In the genomic region with DNA sequence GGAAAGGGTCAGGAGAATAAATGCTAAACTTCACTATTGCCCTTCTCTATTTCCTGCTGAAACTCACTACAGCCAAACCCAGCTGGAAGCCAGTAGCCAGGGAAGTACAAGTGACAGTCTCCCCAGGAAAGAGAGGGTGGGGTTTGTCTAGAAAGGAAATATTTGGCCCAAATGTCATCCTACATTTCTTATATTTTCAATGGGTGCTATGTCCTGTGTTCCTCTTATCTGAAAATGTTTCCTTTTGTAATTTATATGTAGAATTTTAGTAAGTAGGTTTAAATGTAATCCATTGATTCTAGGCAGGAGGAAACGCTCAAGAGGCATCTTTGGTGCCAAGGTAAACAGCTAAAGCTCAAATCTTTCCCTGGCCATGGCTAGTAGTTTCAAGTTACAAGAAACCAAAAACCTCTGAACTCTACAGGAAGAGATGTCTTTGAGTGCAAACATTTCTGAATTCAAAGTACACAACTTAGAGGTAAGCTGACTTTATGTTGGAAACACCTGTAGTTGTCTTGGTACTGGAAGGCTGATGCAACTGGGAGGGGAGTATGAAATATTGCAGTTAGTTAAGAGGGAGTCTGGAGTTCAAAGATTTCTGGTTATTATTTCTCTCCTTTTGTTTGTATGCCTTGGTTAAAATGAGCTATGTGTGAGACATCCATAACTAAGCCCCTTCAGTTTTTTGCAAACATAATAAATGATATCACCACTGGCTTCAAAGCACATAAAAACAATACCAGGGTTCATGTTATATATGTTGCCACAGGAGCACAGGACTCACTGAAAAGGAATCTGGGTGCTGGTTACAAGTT, we compare ENCODE assay signal across 11 cellular contexts.
DNase-seq lines count a peak whose midpoint lies in the region; FAIRE-seq and TF ChIP-seq lines count a peak whose summit lies in the region.
"Had no signal": no experiment of that assay in that cellular context is flagged by ENCODE, and none has a peak within 500 bp of the region (broad histone marks: within the 10 kb centered on the region; RNA-seq: fewer than 3 reads in every experiment).

No MANE protein-coding gene starts in this region.

- H3K23ac ChIP-seq in H9 (ENCODE audit: insufficient read length, low read depth, low read length): no peak overlapping the region

- H3K9ac ChIP-seq in H9 (ENCODE audit: extremely low read depth, insufficient read length, low read length): no peak overlapping the region

- TF ChIP-seq CTCF in H9 (conservative IDR thresholded peaks at IDR 0.05) (no peak), choroid plexus epithelial cell (conservative IDR thresholded peaks at IDR 0.05; ENCODE audit: low read depth, low read length) (no peak)

- H3K9me3 Mint-ChIP-seq in H9: no peaks in the 10 kb centered on the region
- H3K9me3 Mint-ChIP-seq: activated CD4-positive, alpha-beta T cell treated with anti-CD3 and anti-CD28 coated beads, Interleukin-2, amount 10 ng/mL, durations not matched to agents 24 days and 14 days; central memory CD8-positive, alpha-beta T cell had no signal

- peak overlapping the region; percentile 2 to 96 (median 5); a peak in 5 of 7 replicates for H3K27ac Mint-ChIP-seq in H9
- H3K27ac Mint-ChIP-seq: activated CD4-positive, alpha-beta T cell treated with anti-CD3 and anti-CD28 coated beads, Interleukin-2, amount 10 ng/mL, durations not matched to agents 24 days and 14 days had no signal

- no peak overlapping the region for H3K56ac ChIP-seq in H9 (ENCODE audit: insufficient read length, low read depth, low read length)

- DNase-seq in H9: no peak
- DNase-seq in NCI-H226: peak; percentile 69
- peak; percentile 65 for DNase-seq in choroid plexus epithelial cell (ENCODE audit: low read depth)
- peak; percentile 55 for DNase-seq in non-pigmented ciliary epithelial cell (ENCODE audit: low read depth)
- no peak for DNase-seq in ACHN
- no peak for DNase-seq in GM12892 (ENCODE audit: insufficient read length)
- DNase-seq in activated CD8-positive, alpha-beta memory T cell treated with anti-CD3 and anti-CD28 coated beads for 24 hours: no peak
- no peak for DNase-seq in SIG-M5 (lab: John Stamatoyannopoulos, UW)
- DNase-seq: activated CD4-positive, alpha-beta T cell treated with anti-CD3 and anti-CD28 coated beads, Interleukin-2, amount 10 ng/mL, durations not matched to agents 24 days and 14 days had no signal

- no peak overlapping the region for H4K8ac ChIP-seq in H9 (replicated peaks; ENCODE audit: insufficient read length, low read depth, low read length)

- FAIRE-seq in GM12892 (lab: Jason Lieb, UNC): no peak

- H3K4me1 ChIP-seq in H9 (ENCODE audit: insufficient read depth, low read length): peaks cover 9% of the 10 kb centered on the region; the same call in 1 of the 2 replicates

- no peaks in the 10 kb centered on the region for H3K9me3 ChIP-seq in H9 (ENCODE audit: control insufficient read depth, low read depth, low read length)

- no peak overlapping the region for H3T11ph ChIP-seq in H9 (ENCODE audit: low read length)

- peaks cover 0 to 5% (median 0%) of the 10 kb centered on the region in 3 experiments; a peak in 1 of 7 replicates for H3K36me3 Mint-ChIP-seq in H9 (ENCODE audit: insufficient read depth in 1 of 3, low read depth in 3 of 3)

- H3K18ac ChIP-seq in H9 (ENCODE audit: insufficient read length, low read depth, low read length): no peak overlapping the region

- no peaks in the 10 kb centered on the region for H3K27me3 ChIP-seq in H9 (ENCODE audit: insufficient read depth, low read length)

- no peak overlapping the region for H3K4me3 ChIP-seq in choroid plexus epithelial cell (ENCODE audit: low read depth, low read length)
- H3K4me3 ChIP-seq: skin epidermis had no signal

- H3K79me2 ChIP-seq in H9 (ENCODE audit: insufficient read depth, low read length): no peaks in the 10 kb centered on the region

- H3K4me3 Mint-ChIP-seq in H9: no peak overlapping the region
- H3K4me3 Mint-ChIP-seq: activated CD4-positive, alpha-beta T cell treated with anti-CD3 and anti-CD28 coated beads, Interleukin-2, amount 10 ng/mL, durations not matched to agents 24 days and 14 days; central memory CD8-positive, alpha-beta T cell had no signal

- H3K4ac ChIP-seq in H9 (ENCODE audit: low read depth, low read length): no peak overlapping the region

- no peak overlapping the region for H2BK120ac ChIP-seq in H9 (ENCODE audit: low read depth, low read length, poor library complexity, severe bottlenecking)

- H3K23me2 ChIP-seq in H9 (ENCODE audit: insufficient read length, low read depth, low read length, poor library complexity, severe bottlenecking): no peaks in the 10 kb centered on the region

- peaks cover 49 to 58% of the 10 kb centered on the region in 2 experiments for H3K4me1 Mint-ChIP-seq in H9
- H3K4me1 Mint-ChIP-seq: activated CD4-positive, alpha-beta T cell treated with anti-CD3 and anti-CD28 coated beads, Interleukin-2, amount 10 ng/mL, durations not matched to agents 24 days and 14 days; central memory CD8-positive, alpha-beta T cell had no signal

- no peak overlapping the region for H2BK5ac ChIP-seq in H9 (ENCODE audit: insufficient read length, low read length)

- no peak overlapping the region for H2BK12ac ChIP-seq in H9 (ENCODE audit: insufficient read length, low read depth, low read length)

- no peak for TF ChIP-seq POLR2A in GM12892 (IDR thresholded peaks at IDR 0.05; ENCODE audit: low read depth, low read length)

- H4K20me1 ChIP-seq in H9 (ENCODE audit: control insufficient read depth, insufficient read depth, insufficient read length): no peaks in the 10 kb centered on the region

- no peak overlapping the region for H3K4me2 ChIP-seq in H9 (ENCODE audit: insufficient read depth, insufficient read length, low read length)

- no peak overlapping the region for H3K14ac ChIP-seq in H9 (ENCODE audit: insufficient read depth, low read length)

- H2BK15ac ChIP-seq in H9 (ENCODE audit: low read depth, low read length): no peak overlapping the region

- WGBS in H9 (ENCODE audit: extremely low coverage, insufficient read length, low lambda C conversion rate): no CpG with 5 or more reads among the region's 1 CpG

- H4K91ac ChIP-seq in H9 (ENCODE audit: insufficient read length, low read depth, low read length): no peak overlapping the region

- no peaks in the 10 kb centered on the region for H3K79me1 ChIP-seq in H9 (ENCODE audit: insufficient read depth, low read depth, low read length, poor library complexity, severe bottlenecking)

- no peak overlapping the region for H2AK5ac ChIP-seq in H9 (ENCODE audit: insufficient read length, low read length)

- H2AFZ ChIP-seq in H9 (ENCODE audit: low read length): no peak overlapping the region

- H4K5ac ChIP-seq in H9 (ENCODE audit: insufficient read length, low read depth, low read length): no peak overlapping the region

- peak overlapping the region; percentile 29 for H3K27ac ChIP-seq in H9 (ENCODE audit: insufficient read length, low read depth, low read length)
- H3K27ac ChIP-seq: skin epidermis had no signal

- no peaks in the 10 kb centered on the region for H3K27me3 Mint-ChIP-seq in H9 (ENCODE audit: low read depth)
- H3K27me3 Mint-ChIP-seq: activated CD4-positive, alpha-beta T cell treated with anti-CD3 and anti-CD28 coated beads, Interleukin-2, amount 10 ng/mL, durations not matched to agents 24 days and 14 days; central memory CD8-positive, alpha-beta T cell had no signal

- no peak overlapping the region for H2BK20ac ChIP-seq in H9 (ENCODE audit: low read depth, low read length, poor library complexity, severe bottlenecking)

- in situ Hi-C loops in ACHN (cut with HindIII; ENCODE audit: low pct_ligation_motif_present, low pct_unique_long_range_greater_than_20kb, low sequenced_read_pairs): no loop called here

Comparison
In these comparisons a context has a peak if more than half of its experiments do, and no peak if none do; other contexts are left out.
1. DNase-seq: peak in NCI-H226 (single experiment), choroid plexus epithelial cell (single experiment) and non-pigmented ciliary epithelial cell (single experiment); none in H9 (single experiment), ACHN (single experiment), GM12892 (single experiment), activated CD8-positive, alpha-beta memory T cell treated with anti-CD3 and anti-CD28 coated beads for 24 hours (single experiment) and SIG-M5 (single experiment).